1 cellular context compared by ENCODE assay signal in the genomic region with DNA sequence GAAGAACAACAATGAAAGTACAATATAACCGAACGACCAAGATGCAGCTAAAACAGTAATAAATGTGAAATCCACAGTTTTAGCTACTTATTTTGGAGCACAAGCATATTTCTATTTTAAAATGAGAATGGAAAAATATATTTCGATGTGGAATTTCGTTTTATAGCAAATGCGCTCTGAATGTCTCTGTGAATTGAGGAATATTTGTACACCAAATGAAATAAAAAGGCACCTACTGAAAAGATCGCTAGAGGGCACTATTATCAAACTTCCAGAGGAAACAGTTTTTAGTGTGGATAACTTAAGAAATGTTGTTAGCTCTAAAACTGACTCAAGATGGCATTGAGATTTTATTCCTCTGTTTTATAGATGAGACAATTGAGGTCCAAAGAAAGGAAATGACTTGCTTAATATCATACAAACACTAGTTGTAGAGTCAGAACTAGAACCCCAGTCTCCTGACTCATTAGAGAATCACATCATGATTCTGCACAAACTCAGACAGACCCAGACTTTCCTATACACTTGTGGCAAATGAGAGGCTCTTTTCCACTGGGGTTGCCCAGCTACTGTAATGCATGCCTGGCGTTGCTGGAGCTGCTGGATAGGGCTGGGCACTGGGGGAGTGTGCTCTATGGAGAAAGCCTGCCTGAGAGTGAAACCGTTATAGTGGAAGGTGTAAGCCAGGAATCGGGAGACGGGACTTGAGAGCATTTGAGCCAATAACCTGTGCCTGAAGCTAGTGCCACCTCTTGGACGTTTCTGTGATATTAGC.
TF ChIP-seq lines count a peak whose summit lies in the region.

No MANE protein-coding gene starts in this region.

TF ChIP-seq in HCT116, 20 proteins besides CTCF, POLR2A, EP300 and RAD21:
- no peak for TF ChIP-seq CBX3 (IDR thresholded peaks at IDR 0.05; ENCODE audit: low read depth)
- no peak for TF ChIP-seq CEBPB (IDR thresholded peaks at IDR 0.05; ENCODE audit: low read depth)
- TF ChIP-seq, protein P1, sequence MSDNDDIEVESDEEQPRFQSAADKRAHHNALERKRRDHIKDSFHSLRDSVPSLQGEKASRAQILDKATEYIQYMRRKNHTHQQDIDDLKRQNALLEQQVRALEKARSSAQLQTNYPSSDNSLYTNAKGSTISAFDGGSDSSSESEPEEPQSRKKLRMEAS (IDR thresholded peaks at IDR 0.05) = no peak
- no peak for TF ChIP-seq SP1 (IDR thresholded peaks at IDR 0.05; ENCODE audit: low read depth)
- TF ChIP-seq, protein P2, sequence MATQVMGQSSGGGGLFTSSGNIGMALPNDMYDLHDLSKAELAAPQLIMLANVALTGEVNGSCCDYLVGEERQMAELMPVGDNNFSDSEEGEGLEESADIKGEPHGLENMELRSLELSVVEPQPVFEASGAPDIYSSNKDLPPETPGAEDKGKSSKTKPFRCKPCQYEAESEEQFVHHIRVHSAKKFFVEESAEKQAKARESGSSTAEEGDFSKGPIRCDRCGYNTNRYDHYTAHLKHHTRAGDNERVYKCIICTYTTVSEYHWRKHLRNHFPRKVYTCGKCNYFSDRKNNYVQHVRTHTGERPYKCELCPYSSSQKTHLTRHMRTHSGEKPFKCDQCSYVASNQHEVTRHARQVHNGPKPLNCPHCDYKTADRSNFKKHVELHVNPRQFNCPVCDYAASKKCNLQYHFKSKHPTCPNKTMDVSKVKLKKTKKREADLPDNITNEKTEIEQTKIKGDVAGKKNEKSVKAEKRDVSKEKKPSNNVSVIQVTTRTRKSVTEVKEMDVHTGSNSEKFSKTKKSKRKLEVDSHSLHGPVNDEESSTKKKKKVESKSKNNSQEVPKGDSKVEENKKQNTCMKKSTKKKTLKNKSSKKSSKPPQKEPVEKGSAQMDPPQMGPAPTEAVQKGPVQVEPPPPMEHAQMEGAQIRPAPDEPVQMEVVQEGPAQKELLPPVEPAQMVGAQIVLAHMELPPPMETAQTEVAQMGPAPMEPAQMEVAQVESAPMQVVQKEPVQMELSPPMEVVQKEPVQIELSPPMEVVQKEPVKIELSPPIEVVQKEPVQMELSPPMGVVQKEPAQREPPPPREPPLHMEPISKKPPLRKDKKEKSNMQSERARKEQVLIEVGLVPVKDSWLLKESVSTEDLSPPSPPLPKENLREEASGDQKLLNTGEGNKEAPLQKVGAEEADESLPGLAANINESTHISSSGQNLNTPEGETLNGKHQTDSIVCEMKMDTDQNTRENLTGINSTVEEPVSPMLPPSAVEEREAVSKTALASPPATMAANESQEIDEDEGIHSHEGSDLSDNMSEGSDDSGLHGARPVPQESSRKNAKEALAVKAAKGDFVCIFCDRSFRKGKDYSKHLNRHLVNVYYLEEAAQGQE (IDR thresholded peaks at IDR 0.05; ENCODE audit: low read depth) = no peak
- no peak for TF ChIP-seq SRF (IDR thresholded peaks at IDR 0.05; ENCODE audit: low read depth)
- no peak for TF ChIP-seq EGR1 (IDR thresholded peaks at IDR 0.05; ENCODE audit: low read depth)
- TF ChIP-seq ZNF274 (IDR thresholded peaks at IDR 0.05; ENCODE audit: low read depth, low read length) = no peak
- TF ChIP-seq JUND (IDR thresholded peaks at IDR 0.05) = no peak
- no peak for TF ChIP-seq FOSL1 (IDR thresholded peaks at IDR 0.05; ENCODE audit: low read depth)
- TF ChIP-seq ELF1 (IDR thresholded peaks at IDR 0.05; ENCODE audit: borderline replicate concordance, low read depth) = no peak
